In genomic region chr11:13007702-13008435, GRCh38 we compare ENCODE assay signal across 1 cellular context.
TF ChIP-seq lines count a peak whose summit lies in the region.

No MANE protein-coding gene starts in this region.

TF ChIP-seq in HepG2, 621 proteins besides CTCF, POLR2A, EP300 and RAD21 (continued from another document and continues in another):
- TF ChIP-seq HINFP (CRISPR knock-in tag; IDR thresholded peaks at IDR 0.05; ENCODE audit: low read depth) (peak; percentile 40; the same call in 1 of the 2 replicates), ZNF737 (CRISPR knock-in tag; IDR thresholded peaks at IDR 0.05; ENCODE audit: borderline replicate concordance) (no peak), ZNF430 (CRISPR knock-in tag; IDR thresholded peaks at IDR 0.05) (no peak), MXI1 (IDR thresholded peaks at IDR 0.05; ENCODE audit: borderline replicate concordance, low read depth, low read length) (no peak; the same call in 2 of the 3 replicates), RFXAP (CRISPR knock-in tag; IDR thresholded peaks at IDR 0.05; ENCODE audit: borderline replicate concordance) (no peak), ASH2L (IDR thresholded peaks at IDR 0.05; ENCODE audit: insufficient read length, low read depth, low read length) (peak; percentile 52), HDAC2 (CRISPR knock-in tag; IDR thresholded peaks at IDR 0.05) (peak; percentile 95), FOXK2 (IDR thresholded peaks at IDR 0.05) (no peak), ZNF580 (CRISPR knock-in tag; IDR thresholded peaks at IDR 0.05; ENCODE audit: borderline replicate concordance, low read depth) (peak; percentile 55; the same call in 1 of the 2 replicates), FOXO4 (CRISPR knock-in tag; conservative IDR thresholded peaks at IDR 0.05) (no peak), ZMYM3 (CRISPR knock-in tag; IDR thresholded peaks at IDR 0.05) (peak; percentile 64), ZNF44 (CRISPR knock-in tag; IDR thresholded peaks at IDR 0.05) (no peak), MEIS1 (CRISPR knock-in tag; IDR thresholded peaks at IDR 0.05; ENCODE audit: borderline replicate concordance) (no peak), ZNF704 (CRISPR knock-in tag; IDR thresholded peaks at IDR 0.05; ENCODE audit: borderline replicate concordance) (no peak), ZNF264 (CRISPR knock-in tag; IDR thresholded peaks at IDR 0.05) (0 out of 2 replicates have a peak, but pooled peaks have one; percentile 77), ZNF331 (CRISPR knock-in tag; IDR thresholded peaks at IDR 0.05) (peak; percentile 80; the same call in 1 of the 2 replicates), EED (CRISPR knock-in tag; IDR thresholded peaks at IDR 0.05) (no peak), GZF1 (CRISPR knock-in tag; IDR thresholded peaks at IDR 0.05) (no peak), AFF4 (CRISPR knock-in tag; IDR thresholded peaks at IDR 0.05) (no peak), ATF7 (IDR thresholded peaks at IDR 0.05) (no peak), ATF7 (CRISPR knock-in tag; IDR thresholded peaks at IDR 0.05) (peak; percentile 23; the same call in 1 of the 2 replicates), TEF (CRISPR knock-in tag; IDR thresholded peaks at IDR 0.05) (no peak), GATA4 (IDR thresholded peaks at IDR 0.05; ENCODE audit: borderline replicate concordance, low read depth) (peak; percentile 85; the same call in 1 of the 2 replicates), MTF2 (CRISPR knock-in tag; IDR thresholded peaks at IDR 0.05; ENCODE audit: borderline replicate concordance) (no peak), ZNF547 (CRISPR knock-in tag; IDR thresholded peaks at IDR 0.05) (no peak), XRCC5 (optimal IDR thresholded peaks at IDR 0.05; ENCODE audit: low read length) (peak; percentile 62), ZNF558 (CRISPR knock-in tag; IDR thresholded peaks at IDR 0.05; ENCODE audit: borderline replicate concordance) (no peak), ZNF75D (CRISPR knock-in tag; IDR thresholded peaks at IDR 0.05; ENCODE audit: borderline replicate concordance) (no peak), ZNF431 (CRISPR knock-in tag; IDR thresholded peaks at IDR 0.05; ENCODE audit: borderline replicate concordance, low read depth) (no peak; the same call in 1 of the 2 replicates), WIZ (CRISPR knock-in tag; IDR thresholded peaks at IDR 0.05) (0 out of 2 replicates have a peak, but pooled peaks have one; percentile 56), ZNF441 (CRISPR knock-in tag; IDR thresholded peaks at IDR 0.05; ENCODE audit: borderline replicate concordance) (peak; percentile 65; the same call in 1 of the 2 replicates), EEA1 (CRISPR knock-in tag; IDR thresholded peaks at IDR 0.05; ENCODE audit: borderline replicate concordance) (no peak), ZSCAN25 (CRISPR knock-in tag; IDR thresholded peaks at IDR 0.05) (0 out of 2 replicates have a peak, but pooled peaks have one; percentile 17), E2F5 (CRISPR knock-in tag; conservative IDR thresholded peaks at IDR 0.05) (no peak), GLMP (CRISPR knock-in tag; IDR thresholded peaks at IDR 0.05; ENCODE audit: borderline replicate concordance) (no peak), ZNF598 (CRISPR knock-in tag; IDR thresholded peaks at IDR 0.05; ENCODE audit: borderline replicate concordance) (no peak), ZSCAN22 (CRISPR knock-in tag; IDR thresholded peaks at IDR 0.05) (no peak), HNRNPL (IDR thresholded peaks at IDR 0.05; ENCODE audit: low read depth, low read length) (no peak), ZNF160 (CRISPR knock-in tag; IDR thresholded peaks at IDR 0.05) (0 out of 2 replicates have a peak, but pooled peaks have one; percentile 26), FOSL1 (CRISPR knock-in tag; IDR thresholded peaks at IDR 0.05; ENCODE audit: borderline replicate concordance) (peak; percentile 97), ARID2 (CRISPR knock-in tag; IDR thresholded peaks at IDR 0.05; ENCODE audit: borderline replicate concordance) (no peak), POGZ (CRISPR knock-in tag; IDR thresholded peaks at IDR 0.05) (peak; percentile 83), LRRFIP1 (CRISPR knock-in tag; conservative IDR thresholded peaks at IDR 0.05) (no peak), HNF4G (IDR thresholded peaks at IDR 0.05; ENCODE audit: borderline replicate concordance, low read depth, low read length) (peak; percentile 73), HNF4G (CRISPR knock-in tag; IDR thresholded peaks at IDR 0.05; ENCODE audit: borderline replicate concordance, low read depth) (peak; percentile 47; the same call in 1 of the 2 replicates), ZSCAN30 (CRISPR knock-in tag; IDR thresholded peaks at IDR 0.05) (no peak), KLF16 (CRISPR knock-in tag; IDR thresholded peaks at IDR 0.05) (0 out of 4 replicates have a peak, but pooled peaks of 1 of the 2 experiments have one; percentile 33), POLR2AphosphoS5 (IDR thresholded peaks at IDR 0.05; ENCODE audit: low read depth, low read length) (no peak), ZBTB43 (CRISPR knock-in tag; conservative IDR thresholded peaks at IDR 0.05) (no peak), PPARG (CRISPR knock-in tag; conservative IDR thresholded peaks at IDR 0.05) (peak; percentile 58; the same call in 1 of the 2 replicates), JUNB (CRISPR knock-in tag; IDR thresholded peaks at IDR 0.05; ENCODE audit: borderline replicate concordance) (peak; percentile 96), ZNF512 (CRISPR knock-in tag; IDR thresholded peaks at IDR 0.05) (no peak)
